12 cellular contexts compared by ENCODE assay signal in the genomic region with DNA sequence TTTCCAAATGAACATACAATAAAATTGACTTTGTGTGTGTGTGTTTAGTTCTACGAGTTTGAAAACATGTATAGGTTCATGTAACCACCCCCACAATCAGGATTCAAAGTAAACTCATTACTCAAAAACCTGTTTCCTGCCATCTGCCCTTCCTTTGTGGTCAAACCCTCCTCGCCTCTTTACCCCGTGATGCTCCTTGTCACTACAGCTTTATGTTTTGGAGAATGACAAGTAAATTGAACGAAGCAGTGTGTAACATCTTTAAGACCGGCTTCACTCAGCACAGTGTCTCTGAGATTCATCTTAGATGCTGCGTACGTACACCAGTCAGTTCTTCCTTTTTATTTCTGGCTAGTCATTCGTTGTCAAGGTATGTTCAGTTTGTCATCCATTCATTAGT. TPM values are rescaled to one million over a fixed set of nuclear protein-coding genes. Genes with fewer than 3 reads are reported as not detected.
DNase-seq lines count a peak whose midpoint lies in the region; ATAC-seq and TF ChIP-seq lines count a peak whose summit lies in the region.
"Had no signal": no experiment of that assay in that cellular context is flagged by ENCODE, and none has a peak within 500 bp of the region (broad histone marks: within the 10 kb centered on the region; RNA-seq: fewer than 3 reads in every experiment).

No MANE protein-coding gene starts in this region.

- H3K4me3 Mint-ChIP-seq in T-cell = peak overlapping the region; percentile 21 to 70 (median 58)

- 43 to 66% methylated on average over 8 of the region's 8 CpGs for WGBS in sigmoid colon, 2 donors

- CTCF ChIA-PET in T-cell (lab: Charles Lee) = interaction anchor here (0.6 to 2.4 kb wide), 9 partner anchors 10 to 54 kb away, joined by 3 to 11 read pairs (median 5); no protein-coding TSS in a partner anchor

- intact Hi-C loops in sigmoid colon (cut with DNase I) = no loop called here

- ATAC-seq in HG03108 (IDR thresholded peaks at IDR 0.05; ENCODE audit: unreplicated experiment) = peak; percentile 43
- peak; percentile 87 to 95 (median 94) for ATAC-seq in T-cell (replicated peaks in 1 of 4)
- peak; percentile 93 to 98 for ATAC-seq in activated naive CD4-positive, alpha-beta T cell treated with anti-CD3 and anti-CD28 coated beads, Interleukin-2, amount 50 U/mL, for 72 hours
- no peak for ATAC-seq in GM18502 (IDR thresholded peaks at IDR 0.05; ENCODE audit: poor library complexity, unreplicated experiment)
- no peak for ATAC-seq in GM18520 (IDR thresholded peaks at IDR 0.05; ENCODE audit: unreplicated experiment)
- ATAC-seq: left ventricle myocardium superior had no signal

- no peaks in the 10 kb centered on the region for H3K4me1 ChIP-seq in sigmoid colon
- H3K4me1 ChIP-seq: adrenal gland, vagina had no signal

- peak overlapping the region; percentile 87 to 94 for H3K27ac Mint-ChIP-seq in T-cell
- peak overlapping the region in 1 of 2 donors; percentile 3 for H3K27ac Mint-ChIP-seq in activated naive CD4-positive, alpha-beta T cell treated with anti-CD3 and anti-CD28 coated beads, Interleukin-2, amount 50 U/mL, for 72 hours

- no peak for TF ChIP-seq POLR2A in sigmoid colon (IDR thresholded peaks at IDR 0.05)

- no peaks in the 10 kb centered on the region for H3K27me3 ChIP-seq in sigmoid colon
- H3K27me3 ChIP-seq: adrenal gland, ovary, vagina had no signal

- DNase-seq in T-cell (peak in 32 of 34 experiments; percentile 2 to 59 (median 30)), sigmoid colon (no peak)
- peak in 1 of 2 donors; percentile 44 for DNase-seq in activated naive CD4-positive, alpha-beta T cell treated with anti-CD3 and anti-CD28 coated beads, Interleukin-2, amount 50 U/mL, for 72 hours (ENCODE audit: low spot score in 2 of 2)
- DNase-seq in stimulated activated CD4-positive, alpha-beta T cell treated with anti-CD3 and anti-CD28 coated beads, TNF-alpha, amount 100 ng/mL, for 48 hours (ENCODE audit: low read depth in 3 of 3) = peak in 2 of 3 donors; percentile 18 to 23
- DNase-seq: adrenal gland, left ventricle myocardium superior, NCI-H1092 treated with DMSO at 0.1 percent for 48 hours, ovary had no signal

- POLR2A ChIA-PET in T-cell (lab: Charles Lee) = interaction anchor here (0.6 to 1.2 kb wide), 3 partner anchors 10 to 119 kb away, joined by 3 to 11 read pairs (median 3); no protein-coding TSS in a partner anchor

- peaks cover 35 to 51% (median 40%) of the 10 kb centered on the region in 3 donors for H3K4me1 Mint-ChIP-seq in T-cell

- TF ChIP-seq EP300 in sigmoid colon (IDR thresholded peaks at IDR 0.05) = no peak

- H3K36me3 Mint-ChIP-seq in T-cell = no peaks in the 10 kb centered on the region
- H3K36me3 Mint-ChIP-seq in activated naive CD4-positive, alpha-beta T cell treated with anti-CD3 and anti-CD28 coated beads, Interleukin-2, amount 50 U/mL, for 72 hours = peaks cover 7 to 13% of the 10 kb centered on the region in 2 donors

- H3K9me3 Mint-ChIP-seq in T-cell = peaks cover 0 to 13% (median 5%) of the 10 kb centered on the region in 3 donors
- H3K9me3 Mint-ChIP-seq in activated naive CD4-positive, alpha-beta T cell treated with anti-CD3 and anti-CD28 coated beads, Interleukin-2, amount 50 U/mL, for 72 hours = peaks cover 5 to 6% of the 10 kb centered on the region in 2 donors

- no peaks in the 10 kb centered on the region for H3K36me3 ChIP-seq in sigmoid colon
- H3K36me3 ChIP-seq: adrenal gland, ovary, vagina had no signal

- no peaks in the 10 kb centered on the region for H3K27me3 Mint-ChIP-seq in T-cell

- no peak overlapping the region for H3K27ac ChIP-seq in sigmoid colon
- H3K27ac ChIP-seq: adrenal gland, ovary, vagina had no signal

- no peak for TF ChIP-seq CTCF in sigmoid colon (IDR thresholded peaks at IDR 0.05)

- H3K4me3 ChIP-seq in sigmoid colon = no peak overlapping the region
- H3K4me3 ChIP-seq: adrenal gland, ovary, vagina had no signal

- H3K9me3 ChIP-seq in sigmoid colon = no peaks in the 10 kb centered on the region
- H3K9me3 ChIP-seq: adrenal gland, ovary, vagina had no signal

RNA-seq across cellular contexts. Expression of a gene that starts 54.6 kb away (rescaled TPM):
- 1 to 10 TPM in 4 of 5 donors, under 1 TPM in 1; 0.70 to 8.6 (median 1.8) TPM for total RNA-seq in T-cell
- total RNA-seq in activated naive CD4-positive, alpha-beta T cell treated with anti-CD3 and anti-CD28 coated beads, Interleukin-2, amount 50 U/mL, for 72 hours = 100 to 1,000 TPM; 221 to 367 TPM
- 1 to 10 TPM in 2 of 4 donors, under 1 TPM in 2; 0.49 to 2.0 (median 1.2) TPM for total RNA-seq in sigmoid colon
- 10 to 100 TPM in 1 of 3 donors, 1 to 10 TPM in 1, under 1 TPM in 1; 0.60 to 29.0 (median 1.2) TPM for polyA plus RNA-seq in sigmoid colon

Comparison
In these comparisons a context has a peak if more than half of its experiments do, and no peak if none do; other contexts are left out.
1. ATAC-seq: peak in HG03108 (single experiment), T-cell (4 of 4) and activated naive CD4-positive, alpha-beta T cell treated with anti-CD3 and anti-CD28 coated beads, Interleukin-2, amount 50 U/mL, for 72 hours (2 of 2); none in GM18502 (single experiment) and GM18520 (single experiment).
2. RNA of a gene that starts 54.6 kb away (total RNA-seq): 221 to 367 TPM in activated naive CD4-positive, alpha-beta T cell treated with anti-CD3 and anti-CD28 coated beads, Interleukin-2, amount 50 U/mL, for 72 hours; 0.70 to 8.6 TPM in T-cell and 0.49 to 2.0 TPM in sigmoid colon; every median in the first group is over 10 times any median in the second.